Comparison of ENCODE assay signal across 13 cellular contexts in genomic region chr4:624705-625590, GRCh38. TPM values are rescaled to one million over a fixed set of nuclear protein-coding genes. Genes with fewer than 3 reads are reported as not detected.
DNase-seq lines count a peak whose midpoint lies in the region; ATAC-seq and TF ChIP-seq lines count a peak whose summit lies in the region.
"Had no signal": no experiment of that assay in that cellular context is flagged by ENCODE, and none has a peak within 500 bp of the region (broad histone marks: within the 10 kb centered on the region; RNA-seq: fewer than 3 reads in every experiment).

Gene PDE6B, plus strand, starts transcription at chr4:625573. Its CDS starts 54 bp downstream, at chr4:625627.

- no peak for ATAC-seq in HG02642 (IDR thresholded peaks at IDR 0.05; ENCODE audit: poor library complexity, unreplicated experiment)

- peak within 1 kb of the TSS; percentile 69 for H3K27ac Mint-ChIP-seq in nephron progenitor cell

- peaks cover 12% of the 10 kb centered on the region for H3K27me3 Mint-ChIP-seq in nephron progenitor cell (ENCODE audit: low read depth, poor library complexity)

- H3K36me3 Mint-ChIP-seq in nephron progenitor cell (ENCODE audit: low read depth): no peaks in the 10 kb centered on the region
- H3K36me3 Mint-ChIP-seq: brain had no signal

- TF ChIP-seq EP300 in Ishikawa (IDR thresholded peaks at IDR 0.05; ENCODE audit: borderline replicate concordance): peak; percentile 37; the same call in 1 of the 2 replicates

- peaks cover 34% of the 10 kb centered on the region for H3K4me1 Mint-ChIP-seq in nephron progenitor cell

- peak; percentile 10 for TF ChIP-seq CTCF in epithelial cell of proximal tubule (conservative IDR thresholded peaks at IDR 0.05; ENCODE audit: low read depth, low read length)
- TF ChIP-seq CTCF in nephron progenitor cell (IDR thresholded peaks at IDR 0.05): no peak

- peak; percentile 3; the same call in 1 of the 2 replicates for TF ChIP-seq RAD21 in Ishikawa (IDR thresholded peaks at IDR 0.05; ENCODE audit: low read depth)

- H3K9me3 Mint-ChIP-seq in nephron progenitor cell: no peaks in the 10 kb centered on the region

- DNase-seq in NCI-H82 (lab: John Stamatoyannopoulos, UW): peak; percentile 59
- DNase-seq in NCI-H82 treated with DMSO at 0.1 percent for 48 hours (lab: John Stamatoyannopoulos, UW; ENCODE audit: unreplicated experiment): no peak
- DNase-seq in epithelial cell of proximal tubule (ENCODE audit: low read depth): peak; percentile 51
- peak; percentile 73 for DNase-seq in nephron progenitor cell
- no peak for DNase-seq in DMS114 treated with DMSO at 0.1 percent for 48 hours (lab: John Stamatoyannopoulos, UW; ENCODE audit: unreplicated experiment)
- DNase-seq in NCI-H1436 (lab: John Stamatoyannopoulos, UW): no peak
- DNase-seq: 8988T, hippocampal formation, NCI-H1930 had no signal

- peak within 1 kb of the TSS; percentile 53 for H3K4me3 Mint-ChIP-seq in nephron progenitor cell

- H3K4me3 ChIP-seq in epithelial cell of proximal tubule (ENCODE audit: low read depth, low read length): peak within 1 kb of the TSS; percentile 15
- H3K4me3 ChIP-seq: tibial nerve had no signal

TF ChIP-seq in Ishikawa, 13 proteins besides CTCF, POLR2A, EP300 and RAD21:
- TF ChIP-seq CEBPB (IDR thresholded peaks at IDR 0.05): no peak
- TF ChIP-seq ZBTB7A (IDR thresholded peaks at IDR 0.05; ENCODE audit: low read depth): 0 out of 2 replicates have a peak, but pooled peaks have one; percentile 48
- no peak for TF ChIP-seq YY1 (IDR thresholded peaks at IDR 0.05; ENCODE audit: low read depth)
- peak; percentile 72 for TF ChIP-seq USF1 (IDR thresholded peaks at IDR 0.05)
- no peak for TF ChIP-seq REST (IDR thresholded peaks at IDR 0.05; ENCODE audit: low read depth)
- TF ChIP-seq TAF1 (IDR thresholded peaks at IDR 0.05; ENCODE audit: low read depth): no peak; the same call in 1 of the 2 replicates
- peak; percentile 86 for TF ChIP-seq TEAD4 (IDR thresholded peaks at IDR 0.05)
- TF ChIP-seq EGR1 (IDR thresholded peaks at IDR 0.05): no peak
- TF ChIP-seq NFIC (IDR thresholded peaks at IDR 0.05): peak; percentile 34; the same call in 1 of the 2 replicates
- peak; percentile 75 for TF ChIP-seq TCF12 (IDR thresholded peaks at IDR 0.05; ENCODE audit: low read depth)
- TF ChIP-seq CREB1 (IDR thresholded peaks at IDR 0.05; ENCODE audit: low read depth): no peak

RNA-seq across cellular contexts. Expression of gene PDE6B, which starts in this region (rescaled TPM):
- 4.1 and 5.7 TPM in 2 replicates for total RNA-seq in epithelial cell of proximal tubule

Comparison
In these comparisons a context has a peak if more than half of its experiments do, and no peak if none do; other contexts are left out.
1. DNase-seq: peak in NCI-H82 (single experiment), epithelial cell of proximal tubule (single experiment) and nephron progenitor cell (single experiment); none in NCI-H82 treated with DMSO at 0.1 percent for 48 hours (single experiment), DMS114 treated with DMSO at 0.1 percent for 48 hours (single experiment) and NCI-H1436 (single experiment).